Comparison of ENCODE assay signal across 24 cellular contexts in the genomic region with DNA sequence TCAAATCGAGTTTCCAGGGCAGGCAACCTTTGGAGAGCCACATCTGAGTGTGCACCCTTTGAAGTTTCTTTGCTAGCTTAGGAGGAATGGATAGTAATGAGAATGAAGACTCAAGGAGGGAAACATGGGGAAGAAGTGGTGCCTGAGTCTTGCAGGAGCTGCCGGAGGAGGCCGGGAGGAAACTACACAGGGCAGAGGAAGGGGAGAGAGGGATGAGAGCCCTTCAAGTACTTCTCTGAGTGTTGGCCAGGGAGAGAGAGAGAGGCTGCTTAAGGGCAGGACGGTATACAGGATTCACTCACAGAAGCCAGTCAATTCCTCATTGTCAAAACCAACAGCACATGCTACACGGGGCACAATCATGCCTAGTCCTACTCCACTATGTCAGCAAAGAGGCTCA.
DNase-seq lines count a peak whose midpoint lies in the region; ATAC-seq, FAIRE-seq and TF ChIP-seq lines count a peak whose summit lies in the region.
"Had no signal": no experiment of that assay in that cellular context is flagged by ENCODE, and none has a peak within 500 bp of the region (broad histone marks: within the 10 kb centered on the region; RNA-seq: fewer than 3 reads in every experiment).

No MANE protein-coding gene starts in this region.

- DNase-seq in GM12892 (ENCODE audit: insufficient read length) (no peak), bronchial epithelial cell (ENCODE audit: low read depth) (no peak), left lung (no peak), LoVo (ENCODE audit: low spot score) (no peak)
- DNase-seq: 8988T; ACHN; BE2C; C1 segment of cervical spinal cord; CD4-positive, alpha-beta memory T cell; CD4-positive, CD25-positive, alpha-beta regulatory T cell; CD8-positive, alpha-beta memory T cell; COR-L47; DMS 273 treated with DMSO at 0.1 percent for 48 hours; DMS153; DMS53; DMS79; DND-41; EL; GDM1 had no signal

- H3K36me3 ChIP-seq in bronchial epithelial cell (ENCODE audit: control insufficient read depth, insufficient read depth, low read length) (no peaks in the 10 kb centered on the region), left lung (no peaks in the 10 kb centered on the region)
- H3K36me3 ChIP-seq: BE2C, BLaER1 had no signal

- FAIRE-seq in GM12892 (lab: Jason Lieb, UNC) (peak; percentile 74), bronchial epithelial cell (lab: Jason Lieb, UNC) (peak; percentile 83)
- FAIRE-seq: A204.1, GM12878, GM19239 had no signal

- no peak overlapping the region for H3K4me3 ChIP-seq in bronchial epithelial cell (ENCODE audit: low read depth, low read length)
- no peak overlapping the region for H3K4me3 ChIP-seq in left lung
- H3K4me3 ChIP-seq: BLaER1, GM12878 had no signal

- H3K27me3 ChIP-seq in bronchial epithelial cell (ENCODE audit: control insufficient read depth, insufficient read depth, low read length): no peaks in the 10 kb centered on the region
- no peaks in the 10 kb centered on the region for H3K27me3 ChIP-seq in left lung
- H3K27me3 ChIP-seq: BLaER1 had no signal

- no peaks in the 10 kb centered on the region for H3K9me3 ChIP-seq in left lung
- H3K9me3 ChIP-seq: BE2C, BLaER1 had no signal

- intact Hi-C loops in left lung (cut with DNase I): no loop called here

- ATAC-seq in left lung: peak; percentile 59
- ATAC-seq in HG03039 (IDR thresholded peaks at IDR 0.05; ENCODE audit: unreplicated experiment): no peak
- ATAC-seq: GM12878 had no signal

- TF ChIP-seq CTCF in bronchial epithelial cell (IDR thresholded peaks at IDR 0.05; ENCODE audit: insufficient read depth, low read length, severe bottlenecking) (no peak), left lung (IDR thresholded peaks at IDR 0.05) (no peak)

- no peaks in the 10 kb centered on the region for H3K4me1 ChIP-seq in left lung
- H3K4me1 ChIP-seq: BE2C had no signal

- TF ChIP-seq POLR2A in GM12892 (IDR thresholded peaks at IDR 0.05; ENCODE audit: low read depth, low read length): no peak

- H3K27ac ChIP-seq in left lung: no peak overlapping the region
- H3K27ac ChIP-seq: BLaER1 had no signal
